In the genomic region with DNA sequence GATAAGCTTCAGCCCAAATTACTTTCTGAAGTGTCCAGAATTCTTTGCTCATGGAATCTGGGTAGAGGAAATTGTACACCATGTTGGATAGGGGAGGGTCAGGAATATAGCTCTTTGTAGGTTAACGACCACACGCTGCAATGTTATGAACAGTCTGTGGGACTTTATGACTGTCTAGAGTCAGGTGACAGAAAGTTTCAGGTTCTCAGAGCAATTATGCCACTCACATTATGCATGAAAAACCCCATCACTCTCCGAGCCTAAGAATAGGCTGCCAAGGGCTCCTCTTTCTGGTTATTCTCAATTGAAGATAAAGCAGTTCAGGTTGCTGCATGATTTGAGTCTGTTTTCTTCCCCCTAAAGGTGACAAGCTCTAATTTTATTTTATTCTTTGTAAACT, we compare ENCODE assay signal across 12 cellular contexts.
A peak's percentile ranks its signal among the peaks of the same experiment; 100 is the strongest.
DNase-seq lines count a peak whose midpoint lies in the region; ATAC-seq and FAIRE-seq lines count a peak whose summit lies in the region.
"Had no signal": no experiment of that assay in that cellular context is flagged by ENCODE, and none has a peak within 500 bp of the region (broad histone marks: within the 10 kb centered on the region; RNA-seq: fewer than 3 reads in every experiment).

No MANE protein-coding gene starts in this region.

- FAIRE-seq in GM18507 (lab: Jason Lieb, UNC): peak; percentile 39

- peaks cover 2% of the 10 kb centered on the region for H3K27me3 Mint-ChIP-seq in activated naive CD4-positive, alpha-beta T cell treated with anti-CD3 and anti-CD28 coated beads for 36 hours (ENCODE audit: low read depth)
- no peaks in the 10 kb centered on the region for H3K27me3 Mint-ChIP-seq in natural killer cell treated with Interleukin-12 subunit alpha and Interleukin-12 subunit beta and Interleukin-15 and Interleukin-18, amount 100 ng/mL, for 72 hours
- H3K27me3 Mint-ChIP-seq: B cell; effector memory CD8-positive, alpha-beta T cell had no signal

- DNase-seq in GM18507 (ENCODE audit: extremely low spot score, insufficient read length, low read depth) (no peak), retina (no peak)
- DNase-seq in activated naive CD4-positive, alpha-beta T cell treated with anti-CD3 and anti-CD28 coated beads for 36 hours: no peak
- DNase-seq in natural killer cell treated with Interleukin-12 subunit alpha and Interleukin-12 subunit beta and Interleukin-15 and Interleukin-18, amount 100 ng/mL, for 72 hours (ENCODE audit: low spot score): no peak
- DNase-seq in activated CD8-positive, alpha-beta memory T cell treated with anti-CD3 and anti-CD28 coated beads for 24 hours: no peak
- DNase-seq: effector memory CD8-positive, alpha-beta T cell; naive thymus-derived CD8-positive, alpha-beta T cell; NCI-H524 had no signal

- H3K36me3 Mint-ChIP-seq in activated naive CD4-positive, alpha-beta T cell treated with anti-CD3 and anti-CD28 coated beads for 36 hours (ENCODE audit: low read depth): no peaks in the 10 kb centered on the region
- no peaks in the 10 kb centered on the region for H3K36me3 Mint-ChIP-seq in natural killer cell treated with Interleukin-12 subunit alpha and Interleukin-12 subunit beta and Interleukin-15 and Interleukin-18, amount 100 ng/mL, for 72 hours
- H3K36me3 Mint-ChIP-seq: naive thymus-derived CD8-positive, alpha-beta T cell had no signal

- CTCF ChIA-PET in activated naive CD4-positive, alpha-beta T cell treated with anti-CD3 and anti-CD28 coated beads for 36 hours (lab: Charles Lee): no interaction called here

- no peak overlapping the region for H3K27ac Mint-ChIP-seq in activated naive CD4-positive, alpha-beta T cell treated with anti-CD3 and anti-CD28 coated beads for 36 hours
- no peak overlapping the region for H3K27ac Mint-ChIP-seq in natural killer cell treated with Interleukin-12 subunit alpha and Interleukin-12 subunit beta and Interleukin-15 and Interleukin-18, amount 100 ng/mL, for 72 hours
- H3K27ac Mint-ChIP-seq: B cell; effector memory CD8-positive, alpha-beta T cell; naive thymus-derived CD8-positive, alpha-beta T cell had no signal

- ATAC-seq in GM19467 (IDR thresholded peaks at IDR 0.05; ENCODE audit: unreplicated experiment) (peak; percentile 80), HG02852 (IDR thresholded peaks at IDR 0.05; ENCODE audit: unreplicated experiment) (peak; percentile 96), HG03457 (IDR thresholded peaks at IDR 0.05; ENCODE audit: unreplicated experiment) (peak; percentile 94)
- no peak for ATAC-seq in natural killer cell treated with Interleukin-12 subunit alpha and Interleukin-12 subunit beta and Interleukin-15 and Interleukin-18, amount 100 ng/mL, for 72 hours
- ATAC-seq: effector memory CD8-positive, alpha-beta T cell; naive thymus-derived CD8-positive, alpha-beta T cell had no signal

- H3K9me3 Mint-ChIP-seq in activated naive CD4-positive, alpha-beta T cell treated with anti-CD3 and anti-CD28 coated beads for 36 hours: no peaks in the 10 kb centered on the region
- H3K9me3 Mint-ChIP-seq in natural killer cell treated with Interleukin-12 subunit alpha and Interleukin-12 subunit beta and Interleukin-15 and Interleukin-18, amount 100 ng/mL, for 72 hours: no peaks in the 10 kb centered on the region
- H3K9me3 Mint-ChIP-seq: effector memory CD8-positive, alpha-beta T cell had no signal

- H3K4me3 Mint-ChIP-seq in activated naive CD4-positive, alpha-beta T cell treated with anti-CD3 and anti-CD28 coated beads for 36 hours: no peak overlapping the region
- H3K4me3 Mint-ChIP-seq in natural killer cell treated with Interleukin-12 subunit alpha and Interleukin-12 subunit beta and Interleukin-15 and Interleukin-18, amount 100 ng/mL, for 72 hours: no peak overlapping the region
- H3K4me3 Mint-ChIP-seq: B cell; effector memory CD8-positive, alpha-beta T cell; naive thymus-derived CD8-positive, alpha-beta T cell had no signal

- H3K4me1 Mint-ChIP-seq in activated naive CD4-positive, alpha-beta T cell treated with anti-CD3 and anti-CD28 coated beads for 36 hours (ENCODE audit: low read depth): no peaks in the 10 kb centered on the region
- no peaks in the 10 kb centered on the region for H3K4me1 Mint-ChIP-seq in natural killer cell treated with Interleukin-12 subunit alpha and Interleukin-12 subunit beta and Interleukin-15 and Interleukin-18, amount 100 ng/mL, for 72 hours (ENCODE audit: low read depth in 2 of 2)
- H3K4me1 Mint-ChIP-seq: B cell; naive thymus-derived CD8-positive, alpha-beta T cell had no signal

- intact Hi-C loops in activated naive CD4-positive, alpha-beta T cell treated with anti-CD3 and anti-CD28 coated beads for 36 hours (cut with micrococcal nuclease): no loop called here

Comparison
In these comparisons a context has a peak if more than half of its experiments do, and no peak if none do; other contexts are left out.
1. ATAC-seq: peak in GM19467 (single experiment), HG02852 (single experiment) and HG03457 (single experiment); none in natural killer cell treated with Interleukin-12 subunit alpha and Interleukin-12 subunit beta and Interleukin-15 and Interleukin-18, amount 100 ng/mL, for 72 hours (0 of 2).